Comparison of ENCODE assay signal across 17 cellular contexts in genomic region chr4:82452026-82452425, GRCh38. TPM values are rescaled to one million over a fixed set of nuclear protein-coding genes. Genes with fewer than 3 reads are reported as not detected.
DNase-seq lines count a peak whose midpoint lies in the region; ATAC-seq and TF ChIP-seq lines count a peak whose summit lies in the region.
"Had no signal": no experiment of that assay in that cellular context is flagged by ENCODE, and none has a peak within 500 bp of the region (broad histone marks: within the 10 kb centered on the region; RNA-seq: fewer than 3 reads in every experiment).

No MANE protein-coding gene starts in this region.

- H2AFZ ChIP-seq in mammary epithelial cell (ENCODE audit: low read depth, low read length): no peak overlapping the region
- H2AFZ ChIP-seq: GM23248 had no signal

- dilution Hi-C loops in mammary epithelial cell (cut with HindIII; ENCODE audit: low sequenced_read_pairs): no loop called here

- intact Hi-C loops in MCF 10A (cut with micrococcal nuclease) (no loop called here), mammary epithelial cell (cut with micrococcal nuclease) (no loop called here)

- POLR2A ChIA-PET in MCF 10A (lab: Yijun Ruan, JAX): no interaction called here

- CTCF ChIA-PET in MCF 10A (lab: Yijun Ruan, JAX) (interaction anchor here (0.5 to 1.5 kb wide), 3 partner anchors 10 to 808 kb away, joined by 3 to 8 read pairs (median 4); no protein-coding TSS in a partner anchor), mammary epithelial cell (lab: Charles Lee; ENCODE audit: low non-redundant PET) (no interaction called here)

- BruUV-seq in MCF 10A (replicated peaks; lab: Mats Ljungman, UMichigan): no TSS peak
- BruUV-seq in mammary epithelial cell (replicated peaks; lab: Mats Ljungman, UMichigan): no TSS peak

- H3K27ac ChIP-seq in mammary epithelial cell (ENCODE audit: insufficient read depth, low read depth, low read length) (no peak overlapping the region), endodermal cell (ENCODE audit: low read depth, low read length) (no peak overlapping the region)
- H3K27ac ChIP-seq: GM23248 had no signal

- no peak for ATAC-seq in activated T-cell treated with anti-CD3 and anti-CD28 coated beads, Interleukin-2, amount 50 U/mL, for 72 hours (replicated peaks in 1 of 2)
- ATAC-seq in T-helper 17 cell: no peak
- ATAC-seq: GM12878 had no signal

- no peak overlapping the region for H3K9ac ChIP-seq in mammary epithelial cell (ENCODE audit: insufficient read depth, low read length)
- H3K9ac ChIP-seq in endodermal cell (ENCODE audit: extremely low read depth, low read length, poor library complexity, severe bottlenecking): no peak overlapping the region
- H3K9ac ChIP-seq: GM23248 had no signal

- in situ Hi-C loops in mammary epithelial cell (cut with MboI; ENCODE audit: low sequenced_read_pairs in 2 of 2): loop anchor here (25.0 kb wide), 1 partner anchor 360 kb away; no protein-coding TSS in a partner anchor

- peaks cover 12% of the 10 kb centered on the region for H3K4me1 Mint-ChIP-seq in activated T-cell treated with anti-CD3 and anti-CD28 coated beads, Interleukin-2, amount 50 U/mL, for 72 hours (ENCODE audit: low read depth)
- H3K4me1 Mint-ChIP-seq in MCF 10A (ENCODE audit: insufficient read depth, unreplicated experiment) (no peaks in the 10 kb centered on the region), endodermal cell (peaks cover 6% of the 10 kb centered on the region), T-helper 17 cell (peaks cover 9% of the 10 kb centered on the region)

- peak overlapping the region; percentile 73 for H3K27ac Mint-ChIP-seq in activated T-cell treated with anti-CD3 and anti-CD28 coated beads, Interleukin-2, amount 50 U/mL, for 72 hours
- H3K27ac Mint-ChIP-seq in MCF 10A (ENCODE audit: low read depth, unreplicated experiment) (peak overlapping the region; percentile 7), endodermal cell (no peak overlapping the region), T-helper 17 cell (no peak overlapping the region)

- TF ChIP-seq CTCF in MCF 10A (IDR thresholded peaks at IDR 0.05; ENCODE audit: unreplicated experiment) (no peak), mammary epithelial cell (conservative IDR thresholded peaks at IDR 0.05 in 1 of 2, IDR thresholded peaks at IDR 0.05 in 1 of 2; ENCODE audit: extremely low read depth in 1 of 2, insufficient read depth in 1 of 2, low read depth in 1 of 2, low read length in 2 of 2) (no peak), endodermal cell (conservative IDR thresholded peaks at IDR 0.05) (no peak)

- no peaks in the 10 kb centered on the region for H3K9me3 Mint-ChIP-seq in activated T-cell treated with anti-CD3 and anti-CD28 coated beads, Interleukin-2, amount 50 U/mL, for 72 hours
- H3K9me3 Mint-ChIP-seq in MCF 10A (ENCODE audit: unreplicated experiment) (no peaks in the 10 kb centered on the region), endodermal cell (no peaks in the 10 kb centered on the region)
- H3K9me3 Mint-ChIP-seq: CD4-positive, CD25-positive, alpha-beta regulatory T cell; CD8-positive, alpha-beta memory T cell had no signal

- no peaks in the 10 kb centered on the region for H3K27me3 Mint-ChIP-seq in activated T-cell treated with anti-CD3 and anti-CD28 coated beads, Interleukin-2, amount 50 U/mL, for 72 hours (ENCODE audit: low read depth)
- H3K27me3 Mint-ChIP-seq in MCF 10A (ENCODE audit: insufficient read depth, unreplicated experiment): no peaks in the 10 kb centered on the region
- H3K27me3 Mint-ChIP-seq in endodermal cell (ENCODE audit: insufficient read depth): no peaks in the 10 kb centered on the region
- no peaks in the 10 kb centered on the region for H3K27me3 Mint-ChIP-seq in T-helper 17 cell
- H3K27me3 Mint-ChIP-seq: CD4-positive, CD25-positive, alpha-beta regulatory T cell; CD8-positive, alpha-beta memory T cell had no signal

- peaks cover 24% of the 10 kb centered on the region for H3K36me3 ChIP-seq in mammary epithelial cell (ENCODE audit: insufficient read depth, low read length)
- peaks cover 88% of the 10 kb centered on the region for H3K36me3 ChIP-seq in endodermal cell (ENCODE audit: control insufficient read depth, insufficient read depth, low read length)

- no peaks in the 10 kb centered on the region for H4K20me1 ChIP-seq in mammary epithelial cell (ENCODE audit: insufficient read depth, low read length)

- peaks cover 61% of the 10 kb centered on the region for H3K79me2 ChIP-seq in mammary epithelial cell (ENCODE audit: insufficient read depth, low read length)

- no peak for DNase-seq in activated T-cell treated with anti-CD3 and anti-CD28 coated beads, Interleukin-2, amount 50 U/mL, for 72 hours
- DNase-seq in activated T-cell treated with anti-CD3 and anti-CD28 coated beads for 4 hours: no peak
- no peak for DNase-seq in MCF 10A (ENCODE audit: unreplicated experiment)
- DNase-seq in mammary epithelial cell: no peak
- DNase-seq in endodermal cell: peak; percentile 7
- no peak for DNase-seq in T-helper 17 cell
- DNase-seq: C1 segment of cervical spinal cord; CD4-positive, CD25-positive, alpha-beta regulatory T cell; CD8-positive, alpha-beta memory T cell; DMS 273 treated with DMSO at 0.1 percent for 48 hours; DMS79; EL; GDM1; GM23248; H7; HCEC 1CT had no signal

- no peaks in the 10 kb centered on the region for H3K4me1 ChIP-seq in mammary epithelial cell (ENCODE audit: insufficient read depth, low read length)
- peaks cover 9% of the 10 kb centered on the region for H3K4me1 ChIP-seq in endodermal cell (ENCODE audit: control insufficient read depth, insufficient read depth, low read length)

- peaks cover 12 to 39% of the 10 kb centered on the region in 2 donors for H3K36me3 Mint-ChIP-seq in activated T-cell treated with anti-CD3 and anti-CD28 coated beads, Interleukin-2, amount 50 U/mL, for 72 hours (ENCODE audit: insufficient read depth in 2 of 2)
- H3K36me3 Mint-ChIP-seq in MCF 10A (ENCODE audit: insufficient read depth, unreplicated experiment): peaks cover 63% of the 10 kb centered on the region
- peaks cover 79% of the 10 kb centered on the region for H3K36me3 Mint-ChIP-seq in endodermal cell (ENCODE audit: low read depth)
- H3K36me3 Mint-ChIP-seq in T-helper 17 cell (ENCODE audit: low read depth): peaks cover 4% of the 10 kb centered on the region

- no peaks in the 10 kb centered on the region for H3K27me3 ChIP-seq in mammary epithelial cell (ENCODE audit: insufficient read depth, low read length)
- no peaks in the 10 kb centered on the region for H3K27me3 ChIP-seq in endodermal cell (ENCODE audit: control insufficient read depth, insufficient read depth, low read length, poor library complexity, severe bottlenecking)

- H3K4me3 ChIP-seq in mammary epithelial cell (replicated peaks in 1 of 3; ENCODE audit: insufficient read depth in 1 of 3, low read depth in 2 of 3, low read length in 3 of 3): no peak overlapping the region
- no peak overlapping the region for H3K4me3 ChIP-seq in endodermal cell (ENCODE audit: low read length)
- H3K4me3 ChIP-seq: GM12878, GM23248 had no signal

- H3K4me2 ChIP-seq in mammary epithelial cell (ENCODE audit: insufficient read depth, low read depth, low read length): no peak overlapping the region

- H3K9me3 ChIP-seq in mammary epithelial cell (replicated peaks; ENCODE audit: insufficient read depth, low read length) (no peaks in the 10 kb centered on the region), endodermal cell (ENCODE audit: control insufficient read depth, low read length) (peaks cover 13% of the 10 kb centered on the region), T-helper 17 cell (ENCODE audit: control insufficient read depth, low read length, poor library complexity, severe bottlenecking) (no peaks in the 10 kb centered on the region)

- 99% methylated on average over 7 of the region's 7 CpGs for WGBS in mammary epithelial cell (ENCODE audit: low coverage, missing lambda C conversion rate)
- 88 to 96% methylated on average over 5 to 7 of the region's 7 CpGs for WGBS in endodermal cell (ENCODE audit: insufficient coverage in 1 of 2, insufficient read length in 1 of 2), 2 experiments

- no peak overlapping the region for H3K4me3 Mint-ChIP-seq in activated T-cell treated with anti-CD3 and anti-CD28 coated beads, Interleukin-2, amount 50 U/mL, for 72 hours
- H3K4me3 Mint-ChIP-seq in MCF 10A (ENCODE audit: unreplicated experiment): no peak overlapping the region
- no peak overlapping the region for H3K4me3 Mint-ChIP-seq in endodermal cell
- no peak overlapping the region for H3K4me3 Mint-ChIP-seq in T-helper 17 cell
- H3K4me3 Mint-ChIP-seq: CD4-positive, CD25-positive, alpha-beta regulatory T cell; CD8-positive, alpha-beta memory T cell had no signal

RNA-seq across cellular contexts. Expression of gene ENOPH1, which starts 21.6 kb away (rescaled TPM):
- 10 to 100 TPM; 57.0 to 67.8 TPM for total RNA-seq in activated T-cell treated with anti-CD3 and anti-CD28 coated beads, Interleukin-2, amount 50 U/mL, for 72 hours
- total RNA-seq in MCF 10A (2022) (23.9 and 36.0 TPM in 2 replicates), mammary epithelial cell (10 to 100 TPM; 37.7 to 40.5 TPM), endodermal cell (10 to 100 TPM; 47.1 to 57.3 TPM), T-helper 17 cell (10 to 100 TPM; 18.3 to 22.4 TPM)
- polyA plus RNA-seq in mammary epithelial cell: 16.5 TPM
- polyA minus RNA-seq in mammary epithelial cell: 8.5 TPM
- polyA plus RNA-seq in endodermal cell (2013, experiment 1 of 2): 53.9 TPM
- polyA plus RNA-seq in endodermal cell (2013, experiment 2 of 2): 50.4 TPM

RNA-seq across cellular contexts. Expression of gene HNRNPDL, which starts 21.8 kb away (rescaled TPM):
- total RNA-seq in activated T-cell treated with anti-CD3 and anti-CD28 coated beads, Interleukin-2, amount 50 U/mL, for 72 hours: 100 to 1,000 TPM; 222 to 262 TPM
- total RNA-seq in MCF 10A (2022) (159 and 222 TPM in 2 replicates), mammary epithelial cell (100 to 1,000 TPM in 1 of 2 donors, 10 to 100 TPM in 1; 81.2 to 256 TPM), endodermal cell (100 to 1,000 TPM; 368 to 383 TPM), T-helper 17 cell (100 to 1,000 TPM; 339 to 360 TPM)
- 141 TPM for polyA plus RNA-seq in mammary epithelial cell
- 33.5 TPM for polyA minus RNA-seq in mammary epithelial cell
- 443 TPM for polyA plus RNA-seq in endodermal cell (2013, experiment 1 of 2)
- polyA plus RNA-seq in endodermal cell (2013, experiment 2 of 2): 434 TPM

Comparison
In these comparisons a context has a peak if more than half of its experiments do, and no peak if none do; other contexts are left out.
1. H3K27ac Mint-ChIP-seq: peak in activated T-cell treated with anti-CD3 and anti-CD28 coated beads, Interleukin-2, amount 50 U/mL, for 72 hours (single experiment) and MCF 10A (single experiment); none in endodermal cell (single experiment) and T-helper 17 cell (single experiment).